In genomic region chr17:63786961-63787711, GRCh38 we compare ENCODE assay signal across 19 cellular contexts.
"Had no signal": no experiment of that assay in that cellular context is flagged by ENCODE, and none has a peak within 500 bp of the region (broad histone marks: within the 10 kb centered on the region; RNA-seq: fewer than 3 reads in every experiment).

No MANE protein-coding gene starts in this region.

- H3K4me3 Mint-ChIP-seq: activated CD4-positive, alpha-beta T cell treated with anti-CD3 and anti-CD28 coated beads, Interleukin-2, amount 10 ng/mL, durations not matched to agents 24 days and 14 days; activated naive CD8-positive, alpha-beta T cell treated with anti-CD3 and anti-CD28 coated beads, Interleukin-2, amount 10 ng/mL, durations not matched to agents 7 days and 5 days; effector memory CD8-positive, alpha-beta T cell; memory B cell; natural killer cell; T-helper 2 cell treated with Interferon-gamma antibody and Interleukin-4, amounts not matched to agents 5 μg/mL and 100 μg/mL, for 36 hours had no signal

- H3K9me3 ChIP-seq: left lung, transverse colon had no signal

- H3K27me3 Mint-ChIP-seq: activated CD4-positive, alpha-beta T cell treated with anti-CD3 and anti-CD28 coated beads, Interleukin-2, amount 10 ng/mL, durations not matched to agents 24 days and 14 days; activated naive CD8-positive, alpha-beta T cell treated with anti-CD3 and anti-CD28 coated beads, Interleukin-2, amount 10 ng/mL, durations not matched to agents 7 days and 5 days; effector memory CD8-positive, alpha-beta T cell; memory B cell had no signal

- H3K27ac Mint-ChIP-seq: activated CD4-positive, alpha-beta T cell treated with anti-CD3 and anti-CD28 coated beads, Interleukin-2, amount 10 ng/mL, durations not matched to agents 24 days and 14 days; activated naive CD8-positive, alpha-beta T cell treated with anti-CD3 and anti-CD28 coated beads, Interleukin-2, amount 10 ng/mL, durations not matched to agents 7 days and 5 days; memory B cell; natural killer cell; T-helper 2 cell treated with Interferon-gamma antibody and Interleukin-4, amounts not matched to agents 5 μg/mL and 100 μg/mL, for 36 hours had no signal

- H3K27ac ChIP-seq: hepatocyte, left lung, transverse colon had no signal

- H2AFZ ChIP-seq: hepatocyte had no signal

- ATAC-seq: effector memory CD8-positive, alpha-beta T cell; left lung; natural killer cell had no signal

- H3K9me3 Mint-ChIP-seq: activated CD4-positive, alpha-beta T cell treated with anti-CD3 and anti-CD28 coated beads, Interleukin-2, amount 10 ng/mL, durations not matched to agents 24 days and 14 days; activated naive CD8-positive, alpha-beta T cell treated with anti-CD3 and anti-CD28 coated beads, Interleukin-2, amount 10 ng/mL, durations not matched to agents 7 days and 5 days; effector memory CD8-positive, alpha-beta T cell; memory B cell; natural killer cell; T-helper 2 cell treated with Interferon-gamma antibody and Interleukin-4, amounts not matched to agents 5 μg/mL and 100 μg/mL, for 36 hours had no signal

- H3K27me3 ChIP-seq: hepatocyte, left lung, transverse colon had no signal

- H3K36me3 Mint-ChIP-seq: natural killer cell had no signal

- H3K4me2 ChIP-seq: hepatocyte had no signal

- DNase-seq: activated CD4-positive, alpha-beta T cell treated with anti-CD3 and anti-CD28 coated beads, Interleukin-2, amount 10 ng/mL, durations not matched to agents 24 days and 14 days; activated CD4-positive, CD25-positive, alpha-beta regulatory T cell; activated naive CD4-positive, alpha-beta T cell; activated naive CD8-positive, alpha-beta T cell treated with anti-CD3 and anti-CD28 coated beads, Interleukin-2, amount 10 ng/mL, durations not matched to agents 7 days and 5 days; dermis blood vessel endothelial cell; effector memory CD8-positive, alpha-beta T cell; erythroblast; islet precursor cell; left lung; natural killer cell; nucleus accumbens; stimulated activated CD4-positive, alpha-beta T cell treated with anti-CD3 and anti-CD28 coated beads, Interleukin-4, amount 100 ng/mL, for 24 hours; stimulated activated naive CD4-positive, alpha-beta T cell treated with Interleukin-2 at 50 U/mL for 16 hours; substantia nigra; transverse colon had no signal

- H3K4me3 ChIP-seq: hepatocyte, left lung, skin epidermis, transverse colon had no signal
